Comparison of ENCODE assay signal across 8 cellular contexts in genomic region chr17:28950752-28951427, GRCh38. TPM values are rescaled to one million over a fixed set of nuclear protein-coding genes. Genes with fewer than 3 reads are reported as not detected.
A peak's percentile ranks its signal among the peaks of the same experiment; 100 is the strongest.
DNase-seq lines count a peak whose midpoint lies in the region; ATAC-seq, FAIRE-seq and TF ChIP-seq lines count a peak whose summit lies in the region.

No MANE protein-coding gene starts in this region.

- H2AFZ ChIP-seq in OCI-LY1 (ENCODE audit: low read length) = no peak overlapping the region

- in situ Hi-C loops in ACHN (cut with HindIII; ENCODE audit: low pct_ligation_motif_present, low pct_unique_long_range_greater_than_20kb, low sequenced_read_pairs) = no loop called here

- peak overlapping the region; percentile 92 for H3K9ac ChIP-seq in OCI-LY1 (ENCODE audit: low read length)

- H3K4me3 ChIP-seq in OCI-LY1 (ENCODE audit: low read depth, low read length, poor library complexity, severe bottlenecking) (peak overlapping the region; percentile 94), epithelial cell of proximal tubule (ENCODE audit: low read depth, low read length) (peak overlapping the region; percentile 96), pancreas (peak overlapping the region; percentile 67 to 94 (median 84))

- H4K20me1 ChIP-seq in OCI-LY1 (ENCODE audit: insufficient read depth, low read length) = no peaks in the 10 kb centered on the region

- peaks cover 49% of the 10 kb centered on the region for H3K79me2 ChIP-seq in OCI-LY1 (ENCODE audit: insufficient read depth, low read length)

- FAIRE-seq in pancreas (lab: Jason Lieb, UNC) = no peak

- peak overlapping the region; percentile 94 for H3K4me2 ChIP-seq in OCI-LY1 (ENCODE audit: low read length)

- TF ChIP-seq CTCF in OCI-LY1 (IDR thresholded peaks at IDR 0.05; ENCODE audit: low read length) (no peak), epithelial cell of proximal tubule (conservative IDR thresholded peaks at IDR 0.05; ENCODE audit: low read depth, low read length) (no peak), pancreas (IDR thresholded peaks at IDR 0.05) (no peak)

- H3K9me2 ChIP-seq in OCI-LY1 (ENCODE audit: low read depth, low read length) = no peaks in the 10 kb centered on the region

- H3K36me3 ChIP-seq in OCI-LY1 (ENCODE audit: insufficient read depth, low read length) (peaks cover 20% of the 10 kb centered on the region; the same call in 1 of the 2 replicates), pancreas (no peaks in the 10 kb centered on the region)

- intact Hi-C loops in pancreas (cut with DNase I) = no loop called here

- H3F3A ChIP-seq in OCI-LY1 (ENCODE audit: insufficient read depth, low read length) = no peaks in the 10 kb centered on the region

- peak; percentile 0 for ATAC-seq in GM19455 (IDR thresholded peaks at IDR 0.05; ENCODE audit: unreplicated experiment)
- ATAC-seq in pancreas = peak in 2 of 4 donors; percentile 0
- no peak for ATAC-seq in GM21526 (IDR thresholded peaks at IDR 0.05; ENCODE audit: low FRiP score, unreplicated experiment)

- H3K27me3 ChIP-seq in OCI-LY1 (ENCODE audit: insufficient read depth, low read length) (no peaks in the 10 kb centered on the region), pancreas (no peaks in the 10 kb centered on the region)

- no peak for DNase-seq in epithelial cell of proximal tubule (ENCODE audit: low read depth)
- peak in 1 of 6 donors; percentile 72 for DNase-seq in pancreas
- DNase-seq in GDM1 (lab: John Stamatoyannopoulos, UW) = no peak
- no peak for DNase-seq in ACHN
- no peak for DNase-seq in Ammon's horn (ENCODE audit: low spot score)

- H3K27ac ChIP-seq in OCI-LY1 (ENCODE audit: low read depth, low read length, poor library complexity, severe bottlenecking) (peak overlapping the region; percentile 88), pancreas (peak overlapping the region; percentile 84 to 94 (median 89))

- no peaks in the 10 kb centered on the region for H3K9me3 ChIP-seq in OCI-LY1 (ENCODE audit: low read length)
- H3K9me3 ChIP-seq in pancreas = no peaks in the 10 kb centered on the region

- H3K4me1 ChIP-seq in OCI-LY1 (ENCODE audit: insufficient read depth, low read length, severe bottlenecking) (peaks cover 39% of the 10 kb centered on the region), pancreas (peaks cover 9 to 30% (median 24%) of the 10 kb centered on the region in 3 donors)

- 0% methylated on average over 30 to 44 of the region's 51 CpGs for WGBS in pancreas, 2 donors

RNA-seq across cellular contexts. Expression of gene PHF12, which starts 0.4 kb away (rescaled TPM):
- 26.3 and 43.5 TPM in 2 replicates for total RNA-seq in epithelial cell of proximal tubule
- 10 to 100 TPM; 19.9 to 31.6 (median 25.6) TPM for total RNA-seq in pancreas
- 10 to 100 TPM; 23.5 to 25.7 TPM for polyA plus RNA-seq in pancreas

RNA-seq across cellular contexts. Expression of gene DHRS13, which starts 48.0 kb away (rescaled TPM):
- total RNA-seq in epithelial cell of proximal tubule = 14.0 and 18.0 TPM in 2 replicates
- total RNA-seq in pancreas = 1 to 10 TPM; 2.6 to 6.1 (median 4.5) TPM
- polyA plus RNA-seq in pancreas = 1 to 10 TPM; 8.6 to 9.8 TPM

RNA-seq across cellular contexts. Expression of gene FLOT2, which starts 53.4 kb away (rescaled TPM):
- total RNA-seq in epithelial cell of proximal tubule (83.5 and 92.5 TPM in 2 replicates), pancreas (10 to 100 TPM; 32.1 to 65.2 (median 35.6) TPM)
- polyA plus RNA-seq in pancreas = 10 to 100 TPM; 37.4 to 43.9 TPM

RNA-seq across cellular contexts. Expression of gene SEZ6, which starts 54.9 kb away (rescaled TPM):
- total RNA-seq in epithelial cell of proximal tubule (not detected in 2 replicates), pancreas (1 to 10 TPM in 1 of 6 donors, under 1 TPM in 5; 0.13 to 1.0 (median 0.52) TPM)
- polyA plus RNA-seq in pancreas = 1 to 10 TPM; 1.6 to 5.0 TPM
